ENCODE assay signal across 2 cellular contexts in genomic region chr6:149078383-149078782, GRCh38.
A peak's percentile ranks its signal among the peaks of the same experiment; 100 is the strongest.
TF ChIP-seq lines count a peak whose summit lies in the region.

No MANE protein-coding gene starts in this region.

TF ChIP-seq in HepG2, 621 proteins besides CTCF, POLR2A, EP300 and RAD21:
- TF ChIP-seq ZSCAN5A (CRISPR knock-in tag; IDR thresholded peaks at IDR 0.05; ENCODE audit: borderline replicate concordance) (0 out of 2 replicates have a peak, but pooled peaks have one; percentile 17), GRHL1 (CRISPR knock-in tag; conservative IDR thresholded peaks at IDR 0.05) (no peak)

TF ChIP-seq in GM12878, 131 proteins besides CTCF, POLR2A, EP300 and RAD21 (continued from another document):
- TF ChIP-seq PBX3 (IDR thresholded peaks at IDR 0.05; ENCODE audit: insufficient replicate concordance, low read depth, low read length) (no peak), KAT2A (conservative IDR thresholded peaks at IDR 0.05; ENCODE audit: control insufficient read depth, low read depth, low read length) (no peak), TAF1 (IDR thresholded peaks at IDR 0.05; ENCODE audit: borderline replicate concordance, low read depth, low read length) (no peak), ZBTB33 (IDR thresholded peaks at IDR 0.05) (0 out of 2 replicates have a peak, but pooled peaks have one; percentile 34), IKZF2 (IDR thresholded peaks at IDR 0.05) (no peak)
